ENCODE assay signal across 8 cellular contexts in the genomic region with DNA sequence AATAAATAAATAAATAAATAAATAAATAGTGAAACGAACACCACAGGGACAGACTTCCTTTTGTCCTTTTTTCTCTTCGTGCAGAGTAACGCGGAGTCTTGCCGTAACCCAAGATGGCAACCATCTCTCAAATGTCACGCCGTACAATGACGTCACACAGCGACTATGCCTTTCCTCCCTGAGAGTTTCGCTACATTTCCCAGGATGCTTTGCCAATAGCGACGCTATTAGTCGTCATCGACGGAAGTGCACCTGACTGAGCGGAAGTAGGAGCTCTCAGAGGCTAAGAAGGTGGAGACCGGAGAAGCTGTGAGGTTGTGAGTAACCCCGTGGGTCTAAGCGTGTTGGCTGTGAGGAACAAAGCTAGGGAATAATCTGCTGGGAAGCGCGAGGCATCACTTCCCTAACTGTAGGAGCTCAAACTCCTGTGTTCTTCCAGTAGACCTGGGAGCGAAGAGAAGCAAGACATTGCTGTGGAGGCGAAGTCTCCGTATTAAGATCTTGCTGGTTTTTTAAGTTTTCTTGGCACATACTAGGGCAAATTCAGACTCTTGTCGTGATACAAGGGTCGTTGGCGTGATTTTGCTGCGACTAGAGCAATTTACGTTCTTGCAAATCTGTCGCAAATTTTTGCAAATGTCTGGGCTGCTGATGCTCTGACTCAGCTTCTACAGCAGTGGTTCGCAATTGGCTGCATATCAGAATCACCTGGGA. TPM values are rescaled to one million over a fixed set of nuclear protein-coding genes. Genes with fewer than 3 reads are reported as not detected.
DNase-seq lines count a peak whose midpoint lies in the region; ATAC-seq and TF ChIP-seq lines count a peak whose summit lies in the region.

A gene with protein sequence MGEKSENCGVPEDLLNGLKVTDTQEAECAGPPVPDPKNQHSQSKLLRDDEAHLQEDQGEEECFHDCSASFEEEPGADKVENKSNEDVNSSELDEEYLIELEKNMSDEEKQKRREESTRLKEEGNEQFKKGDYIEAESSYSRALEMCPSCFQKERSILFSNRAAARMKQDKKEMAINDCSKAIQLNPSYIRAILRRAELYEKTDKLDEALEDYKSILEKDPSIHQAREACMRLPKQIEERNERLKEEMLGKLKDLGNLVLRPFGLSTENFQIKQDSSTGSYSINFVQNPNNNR (plus strand): TSS at position 263 of the 714 bp plus-strand sequence. CDS start 1,390 bp downstream, outside the sequence.

- TF ChIP-seq EP300 in Ishikawa (IDR thresholded peaks at IDR 0.05; ENCODE audit: borderline replicate concordance), result no peak

- H3K4me2 ChIP-seq in PC-3 (ENCODE audit: low read length), result peak within 1 kb of the TSS; percentile 94

- peak within 1 kb of the TSS; percentile 92 for H2AFZ ChIP-seq in PC-3 (ENCODE audit: low read length)

- peaks cover 44% of the 10 kb centered on the region for H3K79me2 ChIP-seq in PC-3 (ENCODE audit: low read length)

- TF ChIP-seq RAD21 in Ishikawa (IDR thresholded peaks at IDR 0.05; ENCODE audit: low read depth), result no peak

- CTCF ChIA-PET in PC-3 (lab: Charles Lee), result interaction anchor here (2.2 kb wide), 1 partner anchor 13 kb away, joined by 5 read pairs; no protein-coding TSS in a partner anchor

- H3K9me2 ChIP-seq in PC-3 (replicated peaks; ENCODE audit: low read length), result no peaks in the 10 kb centered on the region

- ATAC-seq in GM21576 (IDR thresholded peaks at IDR 0.05; ENCODE audit: unreplicated experiment), result peak; percentile 99
- ATAC-seq in PC-3, result peak; percentile 94

- peaks cover 23% of the 10 kb centered on the region for H3K36me3 ChIP-seq in PC-3 (ENCODE audit: low read depth, low read length)

- no peaks in the 10 kb centered on the region for H3F3A ChIP-seq in PC-3 (ENCODE audit: low read length, unreplicated experiment)

- intact Hi-C loops in PC-3 (cut with micrococcal nuclease), result loop anchor here (1.0 kb wide), 1 partner anchor 110 kb away; a partner anchor contains a TSS

- peak within 1 kb of the TSS; percentile 83 for H3K9ac ChIP-seq in PC-3 (ENCODE audit: low read length)

- peaks cover 16% of the 10 kb centered on the region for H4K20me1 ChIP-seq in PC-3 (ENCODE audit: low read length)

- POLR2A ChIA-PET in PC-3 (lab: Charles Lee; ENCODE audit: unreplicated experiment), result interaction anchor here (1.1 kb wide), 1 partner anchor 8 kb away, joined by 3 read pairs; no protein-coding TSS in a partner anchor

- H3K4me1 ChIP-seq in PC-3 (ENCODE audit: insufficient read depth, low read length), result peaks cover 19% of the 10 kb centered on the region

- peak within 1 kb of the TSS; percentile 86 for H3K4me3 ChIP-seq in PC-3 (ENCODE audit: low read length)
- H3K4me3 ChIP-seq in epithelial cell of proximal tubule (ENCODE audit: low read depth, low read length), result peak within 1 kb of the TSS; percentile 100

- DNase-seq in DMS153 (lab: John Stamatoyannopoulos, UW), result peak; percentile 91
- peak; percentile 99 for DNase-seq in PC-3
- peak; percentile 82 for DNase-seq in activated T-cell treated with anti-CD3 and anti-CD28 coated beads for 48 hours (ENCODE audit: low read depth)
- peak; percentile 97 for DNase-seq in epithelial cell of proximal tubule (ENCODE audit: low read depth)
- peak; percentile 98 for DNase-seq in mucosa of gallbladder (ENCODE audit: low spot score)
- DNase-seq in stimulated activated CD8-positive, alpha-beta memory T cell treated with anti-CD3 and anti-CD28 coated beads, Interleukin-4, amount 100 ng/mL, for 4 hours (ENCODE audit: low read depth in 2 of 2, low spot score in 1 of 2), result peak; percentile 86 to 87

- no peaks in the 10 kb centered on the region for H3K27me3 ChIP-seq in PC-3 (ENCODE audit: low read length)

- TSS peak; percentile 79 for BruUV-seq in PC-3 (replicated peaks; lab: Mats Ljungman, UMichigan)

- H3K27ac ChIP-seq in PC-3 (ENCODE audit: low read length), result peak within 1 kb of the TSS; percentile 44

- H3K9me3 ChIP-seq in PC-3 (ENCODE audit: low read length), result no peaks in the 10 kb centered on the region

- TF ChIP-seq CTCF in PC-3 (conservative IDR thresholded peaks at IDR 0.05; ENCODE audit: low read depth, low read length) (no peak), epithelial cell of proximal tubule (conservative IDR thresholded peaks at IDR 0.05; ENCODE audit: low read depth, low read length) (no peak)

TF ChIP-seq in Ishikawa, 13 proteins besides CTCF, POLR2A, EP300 and RAD21:
- TF ChIP-seq CREB1 (IDR thresholded peaks at IDR 0.05; ENCODE audit: low read depth) (peak; percentile 98), YY1 (IDR thresholded peaks at IDR 0.05; ENCODE audit: low read depth) (peak; percentile 98), TCF12 (IDR thresholded peaks at IDR 0.05; ENCODE audit: low read depth) (peak; percentile 38; the same call in 1 of the 2 replicates), TAF1 (IDR thresholded peaks at IDR 0.05; ENCODE audit: low read depth) (peak; percentile 68), TEAD4 (IDR thresholded peaks at IDR 0.05) (no peak)
- TF ChIP-seq, protein P1, sequence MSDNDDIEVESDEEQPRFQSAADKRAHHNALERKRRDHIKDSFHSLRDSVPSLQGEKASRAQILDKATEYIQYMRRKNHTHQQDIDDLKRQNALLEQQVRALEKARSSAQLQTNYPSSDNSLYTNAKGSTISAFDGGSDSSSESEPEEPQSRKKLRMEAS (IDR thresholded peaks at IDR 0.05), result no peak
- TF ChIP-seq, protein P2, sequence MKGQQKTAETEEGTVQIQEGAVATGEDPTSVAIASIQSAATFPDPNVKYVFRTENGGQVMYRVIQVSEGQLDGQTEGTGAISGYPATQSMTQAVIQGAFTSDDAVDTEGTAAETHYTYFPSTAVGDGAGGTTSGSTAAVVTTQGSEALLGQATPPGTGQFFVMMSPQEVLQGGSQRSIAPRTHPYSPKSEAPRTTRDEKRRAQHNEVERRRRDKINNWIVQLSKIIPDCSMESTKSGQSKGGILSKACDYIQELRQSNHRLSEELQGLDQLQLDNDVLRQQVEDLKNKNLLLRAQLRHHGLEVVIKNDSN (IDR thresholded peaks at IDR 0.05), result peak; percentile 79

RNA-seq across cellular contexts. Expression of the gene that starts here (rescaled TPM):
- 61.4 and 65.0 TPM in 2 replicates for total RNA-seq in PC-3 (2014; rRNA removed)
- total RNA-seq in epithelial cell of proximal tubule, result 50.3 and 65.1 TPM in 2 replicates
- 39.7 TPM for total RNA-seq in mucosa of gallbladder

Comparison
In these comparisons a context has a peak if more than half of its experiments do, and no peak if none do; other contexts are left out.
1. Peak in every context shown above with its lines: DNase-seq, ATAC-seq, H3K4me3 ChIP-seq and H3K27ac ChIP-seq.